In genomic region chr15:70579766-70580165, GRCh38 we compare ENCODE assay signal across 22 cellular contexts.
"Had no signal": no experiment of that assay in that cellular context is flagged by ENCODE, and none has a peak within 500 bp of the region (broad histone marks: within the 10 kb centered on the region; RNA-seq: fewer than 3 reads in every experiment).

No MANE protein-coding gene starts in this region.

- H3K9me3 Mint-ChIP-seq: stimulated activated naive B cell treated with anti-CD40 and anti-IgM and Interleukin-4, amounts not matched to agents 10 μg/mL and 1 μg/mL and 100 μg/mL, for 72 hours had no signal

- H3K4me3 Mint-ChIP-seq: naive B cell; nephron progenitor cell; stimulated activated naive B cell treated with anti-CD40 and anti-IgM and Interleukin-4, amounts not matched to agents 10 μg/mL and 1 μg/mL and 100 μg/mL, for 72 hours; stimulated activated naive CD8-positive, alpha-beta T cell treated with anti-CD3 and anti-CD28 coated beads, Interleukin-15, amount 100 ng/mL, for 72 hours had no signal

- H3K36me3 Mint-ChIP-seq: naive B cell; stimulated activated naive B cell treated with anti-CD40 and anti-IgM and Interleukin-4, amounts not matched to agents 10 μg/mL and 1 μg/mL and 100 μg/mL, for 72 hours had no signal

- H3K4me3 ChIP-seq: esophagus muscularis mucosa, gastroesophageal sphincter, lung, spleen, testis, tibial nerve, upper lobe of right lung had no signal

- ATAC-seq: gastroesophageal sphincter; left colon; left ventricle myocardium superior; sciatic nerve; stimulated activated naive B cell treated with anti-CD40 and anti-IgM and Interleukin-4, amounts not matched to agents 10 μg/mL and 1 μg/mL and 100 μg/mL, for 72 hours; stimulated activated naive CD8-positive, alpha-beta T cell treated with anti-CD3 and anti-CD28 coated beads, Interleukin-15, amount 100 ng/mL, for 72 hours; upper lobe of right lung had no signal

- H3K27ac Mint-ChIP-seq: nephron progenitor cell; stimulated activated naive B cell treated with anti-CD40 and anti-IgM and Interleukin-4, amounts not matched to agents 10 μg/mL and 1 μg/mL and 100 μg/mL, for 72 hours had no signal

- H3K9me3 ChIP-seq: esophagus muscularis mucosa, gastroesophageal sphincter, neutrophil, testis, tibial nerve, upper lobe of right lung had no signal

- H3K4me1 ChIP-seq: testis, upper lobe of right lung had no signal

- H3K27ac ChIP-seq: epithelial cell of prostate, esophagus muscularis mucosa, gastroesophageal sphincter, neutrophil, spleen, testis, tibial nerve, upper lobe of right lung had no signal

- H3K27me3 ChIP-seq: testis had no signal

- H3K4me1 Mint-ChIP-seq: stimulated activated naive B cell treated with anti-CD40 and anti-IgM and Interleukin-4, amounts not matched to agents 10 μg/mL and 1 μg/mL and 100 μg/mL, for 72 hours had no signal

- H3K36me3 ChIP-seq: esophagus muscularis mucosa, gastroesophageal sphincter, neutrophil, spleen, tibial nerve, upper lobe of right lung had no signal

- DNase-seq: effector memory CD4-positive, alpha-beta T cell; left colon; left ventricle myocardium superior; mesenchymal stem cell; naive B cell; nephron progenitor cell; posterior cingulate gyrus; spleen; stimulated activated CD4-positive, alpha-beta T cell treated with anti-CD3 and anti-CD28 coated beads, Interleukin-15, amount 100 ng/mL, for 24 hours; stimulated activated CD4-positive, alpha-beta T cell treated with anti-CD3 and anti-CD28 coated beads, Interleukin-1b, Interleukin-23, amount 100 ng/mL, for 48 hours; stimulated activated CD4-positive, alpha-beta T cell treated with anti-CD3 and anti-CD28 coated beads, Interleukin-4, amount 100 ng/mL, for 24 hours; stimulated activated naive B cell treated with anti-CD40 and anti-IgM and Interleukin-4, amounts not matched to agents 10 μg/mL and 1 μg/mL and 100 μg/mL, for 72 hours; stimulated activated naive CD8-positive, alpha-beta T cell treated with anti-CD3 and anti-CD28 coated beads, Interleukin-15, amount 100 ng/mL, for 72 hours; testis; upper lobe of right lung had no signal
